Comparison of ENCODE assay signal across 33 cellular contexts in genomic region chr7:156420496-156420895, GRCh38.
"Had no signal": no experiment of that assay in that cellular context is flagged by ENCODE, and none has a peak within 500 bp of the region (broad histone marks: within the 10 kb centered on the region; RNA-seq: fewer than 3 reads in every experiment).

No MANE protein-coding gene starts in this region.

- FAIRE-seq: astrocyte had no signal

- DNase-seq: activated effector memory CD4-positive, alpha-beta T cell treated with anti-CD3 and anti-CD28 coated beads, Interleukin-2, amount 50 U/mL, for 16 hours; activated effector memory CD4-positive, alpha-beta T cell treated with Interleukin-2 at 50 U/mL for 16 hours; activated gamma-delta T cell; activated gamma-delta T cell treated with Interleukin-2 at 50 U/mL for 16 hours; activated naive CD4-positive, alpha-beta T cell treated with anti-CD3 and anti-CD28 coated beads for 36 hours; activated naive CD4-positive, alpha-beta T cell treated with anti-CD3 and anti-CD28 coated beads, Interleukin-2, amount 10 ng/mL, durations not matched to agents 7 days and 5 days; activated naive CD4-positive, alpha-beta T cell treated with anti-CD3 and anti-CD28 coated beads, Interleukin-2, amount 50 U/mL, for 16 hours; activated naive CD4-positive, alpha-beta T cell treated with Interleukin-2 at 50 U/mL for 16 hours; activated naive CD8-positive, alpha-beta T cell treated with anti-CD3 and anti-CD28 coated beads for 36 hours; activated naive CD8-positive, alpha-beta T cell treated with anti-CD3 and anti-CD28 coated beads, Interleukin-2, amount 10 ng/mL, durations not matched to agents 7 days and 5 days; activated naive CD8-positive, alpha-beta T cell treated with anti-CD3 and anti-CD28 coated beads, Interleukin-2, amount 50 U/mL, for 24 hours; activated T-cell treated with anti-CD3 and anti-CD28 coated beads for 4 hours; activated T-cell treated with anti-CD3 and anti-CD28 coated beads, Interleukin-2, amount 50 U/mL, for 1 hour; activated T-cell treated with anti-CD3 and anti-CD28 coated beads, Interleukin-2, amount 50 U/mL, for 24 hours; activated T-cell treated with anti-CD3 and anti-CD28 coated beads, Interleukin-2, amount 50 U/mL, for 4 hours; activated T-cell treated with anti-CD3 and anti-CD28 coated beads, Interleukin-2, amount 50 U/mL, for 48 hours; activated T-cell treated with anti-CD3 and anti-CD28 coated beads, Interleukin-2, amount 50 U/mL, for 72 hours; adrenal gland; amniotic stem cell; amygdala; anterior cingulate cortex; aorta; body of pancreas; brain microvascular endothelial cell; caudate nucleus; central memory CD4-positive, alpha-beta T cell; cerebellar nuclear complex had no signal

- H3K4me1 ChIP-seq: ascending aorta, body of pancreas, breast epithelium had no signal

- H3K4me3 ChIP-seq: adrenal gland, ascending aorta, body of pancreas, breast epithelium, cardiac muscle cell had no signal

- H3K27ac ChIP-seq: adrenal gland, ascending aorta, body of pancreas, brain microvascular endothelial cell, breast epithelium, cardiac muscle cell had no signal

- H3K9me3 ChIP-seq: adrenal gland, ascending aorta, body of pancreas, breast epithelium had no signal

- ATAC-seq: activated naive CD4-positive, alpha-beta T cell treated with anti-CD3 and anti-CD28 coated beads, Interleukin-2, amount 50 U/mL, for 72 hours; activated naive CD8-positive, alpha-beta T cell treated with anti-CD3 and anti-CD28 coated beads, Interleukin-2, amount 50 U/mL, for 24 hours; activated T-cell treated with anti-CD3 and anti-CD28 coated beads, Interleukin-2, amount 50 U/mL, for 4 hours; activated T-cell treated with anti-CD3 and anti-CD28 coated beads, Interleukin-2, amount 50 U/mL, for 72 hours; activated T-helper 17 cell treated with anti-CD3 and anti-CD28 coated beads, Interleukin-2, amount 50 U/mL, for 72 hours; body of pancreas had no signal

- H3K36me3 ChIP-seq: adrenal gland, ascending aorta, brain microvascular endothelial cell, breast epithelium, cardiac muscle cell had no signal

- H3K27me3 ChIP-seq: adrenal gland, ascending aorta, body of pancreas, brain microvascular endothelial cell, breast epithelium, cardiac muscle cell had no signal
